In genomic region chr14:69059658-69060648, GRCh38 we compare ENCODE assay signal across 2 cellular contexts.
A peak's percentile ranks its signal among the peaks of the same experiment; 100 is the strongest.
TF ChIP-seq lines count a peak whose summit lies in the region.

No MANE protein-coding gene starts in this region.

TF ChIP-seq in A549, 52 proteins besides CTCF, POLR2A, EP300 and RAD21:
- TF ChIP-seq FOSL2 (IDR thresholded peaks at IDR 0.05) (0 out of 2 replicates have a peak, but pooled peaks have one; percentile 25), FOSL2 (CRISPR knock-in tag; IDR thresholded peaks at IDR 0.05) (peak; percentile 84), JUNB (IDR thresholded peaks at IDR 0.05) (0 out of 2 replicates have a peak, but pooled peaks have one; percentile 35), PHF8 (IDR thresholded peaks at IDR 0.05; ENCODE audit: borderline replicate concordance, low read depth) (no peak)

TF ChIP-seq in H1, 55 proteins besides CTCF, POLR2A, EP300 and RAD21:
- TF ChIP-seq EZH2 (IDR thresholded peaks at IDR 0.05; ENCODE audit: low read depth, low read length, severe bottlenecking) (no peak), NANOG (IDR thresholded peaks at IDR 0.05; ENCODE audit: insufficient read depth, low read depth, low read length, poor library complexity, severe bottlenecking) (no peak), SUZ12 (IDR thresholded peaks at IDR 0.05; ENCODE audit: low read length) (no peak), USF2 (IDR thresholded peaks at IDR 0.05; ENCODE audit: low read length) (no peak), CBX8 (IDR thresholded peaks at IDR 0.05; ENCODE audit: borderline replicate concordance, low read depth, low read length) (no peak), RNF2 (IDR thresholded peaks at IDR 0.05; ENCODE audit: borderline replicate concordance, low read depth, low read length, missing control alignments, poor library complexity, severe bottlenecking) (no peak), SIRT6 (IDR thresholded peaks at IDR 0.05; ENCODE audit: low read length) (no peak), NRF1 (IDR thresholded peaks at IDR 0.05; ENCODE audit: low read depth, low read length) (no peak), ATF3 (IDR thresholded peaks at IDR 0.05; ENCODE audit: insufficient read depth, low read depth, low read length) (no peak), TAF1 (IDR thresholded peaks at IDR 0.05; ENCODE audit: low read depth, low read length) (no peak), CHD2 (IDR thresholded peaks at IDR 0.05; ENCODE audit: low read length) (no peak), SP4 (IDR thresholded peaks at IDR 0.05; ENCODE audit: low read length) (no peak), BRCA1 (IDR thresholded peaks at IDR 0.05; ENCODE audit: low read depth, low read length) (no peak), KDM5A (IDR thresholded peaks at IDR 0.05; ENCODE audit: low read length) (no peak), POLR2AphosphoS5 (IDR thresholded peaks at IDR 0.05; ENCODE audit: low read depth, low read length) (no peak), TCF12 (IDR thresholded peaks at IDR 0.05; ENCODE audit: low read depth, low read length) (no peak), EGR1 (IDR thresholded peaks at IDR 0.05; ENCODE audit: borderline replicate concordance, low read depth, low read length) (no peak), E2F6 (IDR thresholded peaks at IDR 0.05) (no peak), BACH1 (IDR thresholded peaks at IDR 0.05; ENCODE audit: low read length) (no peak)
